Comparison of ENCODE assay signal across 9 cellular contexts in genomic region chr12:109863961-109864712, GRCh38. TPM values are rescaled to one million over a fixed set of nuclear protein-coding genes. Genes with fewer than 3 reads are reported as not detected.
A peak's percentile ranks its signal among the peaks of the same experiment; 100 is the strongest.
DNase-seq lines count a peak whose midpoint lies in the region; ATAC-seq and TF ChIP-seq lines count a peak whose summit lies in the region.
"Had no signal": no experiment of that assay in that cellular context is flagged by ENCODE, and none has a peak within 500 bp of the region (broad histone marks: within the 10 kb centered on the region; RNA-seq: fewer than 3 reads in every experiment).

No MANE protein-coding gene starts in this region.

- H3K4me3 Mint-ChIP-seq in activated naive CD8-positive, alpha-beta T cell treated with anti-CD3 and anti-CD28 coated beads, Interleukin-2, amount 10 ng/mL, durations not matched to agents 7 days and 5 days, result peak overlapping the region; percentile 7
- H3K4me3 Mint-ChIP-seq in activated naive CD8-positive, alpha-beta T cell treated with anti-CD3 and anti-CD28 coated beads for 36 hours, result no peak overlapping the region
- no peak overlapping the region for H3K4me3 Mint-ChIP-seq in memory B cell

- peak; percentile 97 for ATAC-seq in activated naive CD8-positive, alpha-beta T cell treated with anti-CD3 and anti-CD28 coated beads, Interleukin-2, amount 10 ng/mL, durations not matched to agents 7 days and 5 days (ENCODE audit: low read depth)
- ATAC-seq in memory B cell (ENCODE audit: low read depth) (peak; percentile 27), GM19467 (IDR thresholded peaks at IDR 0.05; ENCODE audit: unreplicated experiment) (no peak), HG03159 (IDR thresholded peaks at IDR 0.05; ENCODE audit: unreplicated experiment) (no peak), GM18858 (IDR thresholded peaks at IDR 0.05; ENCODE audit: unreplicated experiment) (no peak)
- no peak for ATAC-seq in activated naive CD4-positive, alpha-beta T cell treated with anti-CD3 and anti-CD28 coated beads, Interleukin-2, amount 50 U/mL, for 72 hours

- in situ Hi-C loops in mammary epithelial cell (cut with MboI; ENCODE audit: low sequenced_read_pairs in 2 of 2), result no loop called here

- peaks cover 4% of the 10 kb centered on the region for H3K36me3 Mint-ChIP-seq in activated naive CD8-positive, alpha-beta T cell treated with anti-CD3 and anti-CD28 coated beads, Interleukin-2, amount 10 ng/mL, durations not matched to agents 7 days and 5 days
- no peaks in the 10 kb centered on the region for H3K36me3 Mint-ChIP-seq in activated naive CD8-positive, alpha-beta T cell treated with anti-CD3 and anti-CD28 coated beads for 36 hours
- no peaks in the 10 kb centered on the region for H3K36me3 Mint-ChIP-seq in memory B cell
- no peaks in the 10 kb centered on the region for H3K36me3 Mint-ChIP-seq in activated naive CD4-positive, alpha-beta T cell treated with anti-CD3 and anti-CD28 coated beads, Interleukin-2, amount 50 U/mL, for 72 hours

- no peaks in the 10 kb centered on the region for H3K9me3 ChIP-seq in mammary epithelial cell (replicated peaks; ENCODE audit: insufficient read depth, low read length)

- DNase-seq in activated naive CD8-positive, alpha-beta T cell treated with anti-CD3 and anti-CD28 coated beads, Interleukin-2, amount 10 ng/mL, durations not matched to agents 7 days and 5 days, result peak; percentile 36
- no peak for DNase-seq in activated naive CD8-positive, alpha-beta T cell treated with anti-CD3 and anti-CD28 coated beads for 36 hours
- DNase-seq in mammary epithelial cell (no peak), memory B cell (ENCODE audit: low spot score in 2 of 2) (no peak)
- no peak for DNase-seq in activated naive CD4-positive, alpha-beta T cell treated with anti-CD3 and anti-CD28 coated beads, Interleukin-2, amount 50 U/mL, for 72 hours (ENCODE audit: low spot score in 2 of 2)

- H3K4me1 ChIP-seq in mammary epithelial cell (ENCODE audit: insufficient read depth, low read length), result peaks cover 18% of the 10 kb centered on the region

- no TSS peak for BruUV-seq in mammary epithelial cell (replicated peaks; lab: Mats Ljungman, UMichigan)

- H3K4me3 ChIP-seq in mammary epithelial cell (replicated peaks in 1 of 3; ENCODE audit: insufficient read depth in 1 of 3, low read depth in 2 of 3, low read length in 3 of 3), result no peak overlapping the region

- POLR2A ChIA-PET in activated naive CD8-positive, alpha-beta T cell treated with anti-CD3 and anti-CD28 coated beads, Interleukin-2, amount 10 ng/mL, durations not matched to agents 7 days and 5 days (lab: Charles Lee), result no interaction called here

- H4K20me1 ChIP-seq in mammary epithelial cell (ENCODE audit: insufficient read depth, low read length), result no peaks in the 10 kb centered on the region

- WGBS in mammary epithelial cell (ENCODE audit: low coverage, missing lambda C conversion rate), result 95% methylated on average over 6 of the region's 7 CpGs

- no peaks in the 10 kb centered on the region for H3K27me3 ChIP-seq in mammary epithelial cell (ENCODE audit: insufficient read depth, low read length)

- peak overlapping the region; percentile 50 for H3K4me2 ChIP-seq in mammary epithelial cell (ENCODE audit: insufficient read depth, low read depth, low read length)
- H3K4me2 ChIP-seq: KMS-11 had no signal

- intact Hi-C loops in mammary epithelial cell (cut with micrococcal nuclease), result loop anchor here (2.0 kb wide), 1 partner anchor 15 kb away; no protein-coding TSS in a partner anchor

- peak overlapping the region; percentile 52 for H3K27ac ChIP-seq in mammary epithelial cell (ENCODE audit: insufficient read depth, low read depth, low read length)
- H3K27ac ChIP-seq: KMS-11 had no signal

- no peaks in the 10 kb centered on the region for H3K9me3 Mint-ChIP-seq in activated naive CD8-positive, alpha-beta T cell treated with anti-CD3 and anti-CD28 coated beads, Interleukin-2, amount 10 ng/mL, durations not matched to agents 7 days and 5 days
- H3K9me3 Mint-ChIP-seq in activated naive CD8-positive, alpha-beta T cell treated with anti-CD3 and anti-CD28 coated beads for 36 hours, result no peaks in the 10 kb centered on the region
- H3K9me3 Mint-ChIP-seq in memory B cell, result no peaks in the 10 kb centered on the region
- H3K9me3 Mint-ChIP-seq in activated naive CD4-positive, alpha-beta T cell treated with anti-CD3 and anti-CD28 coated beads, Interleukin-2, amount 50 U/mL, for 72 hours, result no peaks in the 10 kb centered on the region

- no peak for TF ChIP-seq CTCF in mammary epithelial cell (conservative IDR thresholded peaks at IDR 0.05 in 1 of 2, IDR thresholded peaks at IDR 0.05 in 1 of 2; ENCODE audit: extremely low read depth in 1 of 2, insufficient read depth in 1 of 2, low read depth in 1 of 2, low read length in 2 of 2)

- peak overlapping the region; percentile 56 for H3K27ac Mint-ChIP-seq in activated naive CD8-positive, alpha-beta T cell treated with anti-CD3 and anti-CD28 coated beads, Interleukin-2, amount 10 ng/mL, durations not matched to agents 7 days and 5 days
- H3K27ac Mint-ChIP-seq in activated naive CD8-positive, alpha-beta T cell treated with anti-CD3 and anti-CD28 coated beads for 36 hours, result no peak overlapping the region
- no peak overlapping the region for H3K27ac Mint-ChIP-seq in memory B cell
- H3K27ac Mint-ChIP-seq in activated naive CD4-positive, alpha-beta T cell treated with anti-CD3 and anti-CD28 coated beads, Interleukin-2, amount 50 U/mL, for 72 hours, result peak overlapping the region in 1 of 2 donors; percentile 74

- H3K9ac ChIP-seq in mammary epithelial cell (ENCODE audit: insufficient read depth, low read length), result no peak overlapping the region
- H3K9ac ChIP-seq: KMS-11 had no signal

- H3K79me2 ChIP-seq in mammary epithelial cell (ENCODE audit: insufficient read depth, low read length), result peaks cover 52% of the 10 kb centered on the region

- CTCF ChIA-PET in mammary epithelial cell (lab: Charles Lee; ENCODE audit: low non-redundant PET), result no interaction called here

- dilution Hi-C loops in mammary epithelial cell (cut with HindIII; ENCODE audit: low sequenced_read_pairs), result no loop called here

- no peaks in the 10 kb centered on the region for H3K36me3 ChIP-seq in mammary epithelial cell (ENCODE audit: insufficient read depth, low read length)

- H3K27me3 Mint-ChIP-seq in activated naive CD8-positive, alpha-beta T cell treated with anti-CD3 and anti-CD28 coated beads, Interleukin-2, amount 10 ng/mL, durations not matched to agents 7 days and 5 days, result no peaks in the 10 kb centered on the region
- no peaks in the 10 kb centered on the region for H3K27me3 Mint-ChIP-seq in activated naive CD8-positive, alpha-beta T cell treated with anti-CD3 and anti-CD28 coated beads for 36 hours
- H3K27me3 Mint-ChIP-seq in memory B cell, result no peaks in the 10 kb centered on the region

- peaks cover 16% of the 10 kb centered on the region for H3K4me1 Mint-ChIP-seq in activated naive CD8-positive, alpha-beta T cell treated with anti-CD3 and anti-CD28 coated beads, Interleukin-2, amount 10 ng/mL, durations not matched to agents 7 days and 5 days
- H3K4me1 Mint-ChIP-seq in activated naive CD8-positive, alpha-beta T cell treated with anti-CD3 and anti-CD28 coated beads for 36 hours, result peaks cover 5% of the 10 kb centered on the region
- H3K4me1 Mint-ChIP-seq in memory B cell, result peaks cover 9% of the 10 kb centered on the region

- no peak overlapping the region for H2AFZ ChIP-seq in mammary epithelial cell (ENCODE audit: low read depth, low read length)

RNA-seq across cellular contexts. Expression of gene GLTP, which starts 16.2 kb away (rescaled TPM):
- total RNA-seq in activated naive CD8-positive, alpha-beta T cell treated with anti-CD3 and anti-CD28 coated beads, Interleukin-2, amount 10 ng/mL, durations not matched to agents 7 days and 5 days, result 10 to 100 TPM; 18.3 to 20.2 TPM
- 10 to 100 TPM; 31.5 to 32.4 TPM for total RNA-seq in activated naive CD8-positive, alpha-beta T cell treated with anti-CD3 and anti-CD28 coated beads for 36 hours
- total RNA-seq in mammary epithelial cell, result 10 to 100 TPM; 60.2 to 63.8 TPM
- polyA plus RNA-seq in mammary epithelial cell, result 63.0 TPM
- 65.7 TPM for polyA minus RNA-seq in mammary epithelial cell
- 10 to 100 TPM; 22.2 to 24.9 TPM for total RNA-seq in activated naive CD4-positive, alpha-beta T cell treated with anti-CD3 and anti-CD28 coated beads, Interleukin-2, amount 50 U/mL, for 72 hours

RNA-seq across cellular contexts. Expression of gene TRPV4, which starts 30.9 kb away (rescaled TPM):
- total RNA-seq in activated naive CD8-positive, alpha-beta T cell treated with anti-CD3 and anti-CD28 coated beads, Interleukin-2, amount 10 ng/mL, durations not matched to agents 7 days and 5 days, result not detected
- total RNA-seq in activated naive CD8-positive, alpha-beta T cell treated with anti-CD3 and anti-CD28 coated beads for 36 hours, result not detected
- 1 to 10 TPM; 3.5 to 9.5 TPM for total RNA-seq in mammary epithelial cell
- 12.1 TPM for polyA plus RNA-seq in mammary epithelial cell
- 4.7 TPM for polyA minus RNA-seq in mammary epithelial cell
- total RNA-seq in activated naive CD4-positive, alpha-beta T cell treated with anti-CD3 and anti-CD28 coated beads, Interleukin-2, amount 50 U/mL, for 72 hours, result not detected

RNA-seq across cellular contexts. Expression of gene TCHP, which starts 35.9 kb away (rescaled TPM):
- total RNA-seq in activated naive CD8-positive, alpha-beta T cell treated with anti-CD3 and anti-CD28 coated beads, Interleukin-2, amount 10 ng/mL, durations not matched to agents 7 days and 5 days, result 10 to 100 TPM; 34.4 to 37.2 TPM
- 10 to 100 TPM; 22.9 to 24.9 TPM for total RNA-seq in activated naive CD8-positive, alpha-beta T cell treated with anti-CD3 and anti-CD28 coated beads for 36 hours
- total RNA-seq in mammary epithelial cell, result 10 to 100 TPM in 1 of 2 donors, 1 to 10 TPM in 1; 4.0 to 19.4 TPM
- 8.9 TPM for polyA plus RNA-seq in mammary epithelial cell
- 7.4 TPM for polyA minus RNA-seq in mammary epithelial cell
- total RNA-seq in activated naive CD4-positive, alpha-beta T cell treated with anti-CD3 and anti-CD28 coated beads, Interleukin-2, amount 50 U/mL, for 72 hours, result 10 to 100 TPM; 14.9 to 18.3 TPM

Comparison
In these comparisons a context has a peak if more than half of its experiments do, and no peak if none do; other contexts are left out.
1. ATAC-seq: peak in activated naive CD8-positive, alpha-beta T cell treated with anti-CD3 and anti-CD28 coated beads, Interleukin-2, amount 10 ng/mL, durations not matched to agents 7 days and 5 days (single experiment) and memory B cell (single experiment); none in GM19467 (single experiment), HG03159 (single experiment), GM18858 (single experiment) and activated naive CD4-positive, alpha-beta T cell treated with anti-CD3 and anti-CD28 coated beads, Interleukin-2, amount 50 U/mL, for 72 hours (0 of 2).
2. RNA of gene TRPV4, which starts 30.9 kb away (total RNA-seq): 3.5 to 9.5 TPM in mammary epithelial cell; not detected in activated naive CD4-positive, alpha-beta T cell treated with anti-CD3 and anti-CD28 coated beads, Interleukin-2, amount 50 U/mL, for 72 hours, not detected in activated naive CD8-positive, alpha-beta T cell treated with anti-CD3 and anti-CD28 coated beads for 36 hours and not detected in activated naive CD8-positive, alpha-beta T cell treated with anti-CD3 and anti-CD28 coated beads, Interleukin-2, amount 10 ng/mL, durations not matched to agents 7 days and 5 days; every median in the first group is over 4 times any median in the second.